In genomic region chr19:45037393-45038169, GRCh38 we compare ENCODE assay signal across 15 cellular contexts. TPM values are rescaled to one million over a fixed set of nuclear protein-coding genes. Genes with fewer than 3 reads are reported as not detected.
DNase-seq lines count a peak whose midpoint lies in the region; ATAC-seq and TF ChIP-seq lines count a peak whose summit lies in the region.
"Had no signal": no experiment of that assay in that cellular context is flagged by ENCODE, and none has a peak within 500 bp of the region (broad histone marks: within the 10 kb centered on the region; RNA-seq: fewer than 3 reads in every experiment).

No MANE protein-coding gene starts in this region.

- peaks cover 7% of the 10 kb centered on the region for H3K4me1 ChIP-seq in HEK293 (ENCODE audit: control insufficient read depth, insufficient read depth, low read length)

- POLR2A ChIA-PET in HEK293 (lab: Yijun Ruan, JAX): interaction anchor here (1.1 to 2.5 kb wide), 3 partner anchors 13 to 80 kb away, joined by 3 to 35 read pairs (median 7); no protein-coding TSS in a partner anchor

- no peak overlapping the region for H3K4me3 ChIP-seq in HEK293 (ENCODE audit: low read depth, low read length)

- H3K27ac ChIP-seq in HEK293 (ENCODE audit: extremely low read depth, low read depth, low read length): no peak overlapping the region

- H3K27me3 Mint-ChIP-seq in activated T-cell treated with anti-CD3 and anti-CD28 coated beads, Interleukin-2, amount 50 U/mL, for 24 hours: no peaks in the 10 kb centered on the region
- H3K27me3 Mint-ChIP-seq in chondrocyte (ENCODE audit: low read depth): no peaks in the 10 kb centered on the region
- no peaks in the 10 kb centered on the region for H3K27me3 Mint-ChIP-seq in progenitor cell of endocrine pancreas

- peaks cover 84% of the 10 kb centered on the region for H3K36me3 Mint-ChIP-seq in activated T-cell treated with anti-CD3 and anti-CD28 coated beads, Interleukin-2, amount 50 U/mL, for 24 hours (ENCODE audit: low read depth)
- peaks cover 17% of the 10 kb centered on the region for H3K36me3 Mint-ChIP-seq in chondrocyte (ENCODE audit: low read depth)
- peaks cover 15% of the 10 kb centered on the region for H3K36me3 Mint-ChIP-seq in progenitor cell of endocrine pancreas (ENCODE audit: insufficient read depth)

- H3K9me3 Mint-ChIP-seq in activated T-cell treated with anti-CD3 and anti-CD28 coated beads, Interleukin-2, amount 50 U/mL, for 24 hours: no peaks in the 10 kb centered on the region
- H3K9me3 Mint-ChIP-seq in chondrocyte (ENCODE audit: low read depth) (no peaks in the 10 kb centered on the region), progenitor cell of endocrine pancreas (ENCODE audit: low read depth) (no peaks in the 10 kb centered on the region)

- peaks cover 27 to 30% of the 10 kb centered on the region in 2 experiments for H3K36me3 ChIP-seq in HEK293 (ENCODE audit: control insufficient read depth in 2 of 2, insufficient read depth in 1 of 2, low read length in 2 of 2)

- no peak for ATAC-seq in HG03469 (IDR thresholded peaks at IDR 0.05; ENCODE audit: unreplicated experiment)
- ATAC-seq: lower lobe of right lung, Right ventricle myocardium inferior had no signal

- CTCF ChIA-PET in HEK293 (lab: Yijun Ruan, JAX): interaction anchor here (0.6 to 1.2 kb wide), 5 partner anchors 16 to 489 kb away, joined by 3 to 4 read pairs (median 3); partner anchors contain the start of gene TRAPPC6A

- peak overlapping the region; percentile 18 for H3K4me3 Mint-ChIP-seq in activated T-cell treated with anti-CD3 and anti-CD28 coated beads, Interleukin-2, amount 50 U/mL, for 24 hours
- H3K4me3 Mint-ChIP-seq in chondrocyte (ENCODE audit: unreplicated experiment) (peak overlapping the region; percentile 40), progenitor cell of endocrine pancreas (ENCODE audit: low read depth) (peak overlapping the region; percentile 38)

- no peak for TF ChIP-seq CTCF in HEK293 (tag by site-specific recombination; IDR thresholded peaks at IDR 0.05)
- TF ChIP-seq CTCF in chondrocyte (IDR thresholded peaks at IDR 0.05): no peak
- TF ChIP-seq CTCF in progenitor cell of endocrine pancreas (IDR thresholded peaks at IDR 0.05; ENCODE audit: unreplicated experiment): no peak

- H3K27ac Mint-ChIP-seq in activated T-cell treated with anti-CD3 and anti-CD28 coated beads, Interleukin-2, amount 50 U/mL, for 24 hours: peak overlapping the region; percentile 63
- peak overlapping the region; percentile 27 for H3K27ac Mint-ChIP-seq in chondrocyte (ENCODE audit: unreplicated experiment)
- no peak overlapping the region for H3K27ac Mint-ChIP-seq in progenitor cell of endocrine pancreas

- DNase-seq in activated T-cell treated with anti-CD3 and anti-CD28 coated beads, Interleukin-2, amount 50 U/mL, for 24 hours: no peak
- DNase-seq in activated T-cell treated with anti-CD3 and anti-CD28 coated beads, Interleukin-2, amount 50 U/mL, for 1 hour: no peak
- DNase-seq in chondrocyte (ENCODE audit: low spot score) (no peak), progenitor cell of endocrine pancreas (ENCODE audit: low spot score, unreplicated experiment) (no peak), iPS-NIHi7 (ENCODE audit: extremely low spot score) (no peak), DMS53 treated with DMSO at 0.1 percent for 48 hours (lab: John Stamatoyannopoulos, UW; ENCODE audit: unreplicated experiment) (no peak)
- DNase-seq: activated CD8-positive, alpha-beta memory T cell treated with anti-CD3 and anti-CD28 coated beads, Interleukin-2, amount 50 U/mL, for 4 hours; DMS79; lower lobe of right lung; NCI-H2171; nucleus accumbens had no signal

- peaks cover 33% of the 10 kb centered on the region for H3K4me1 Mint-ChIP-seq in activated T-cell treated with anti-CD3 and anti-CD28 coated beads, Interleukin-2, amount 50 U/mL, for 24 hours (ENCODE audit: low read depth)
- H3K4me1 Mint-ChIP-seq in chondrocyte (ENCODE audit: low read depth) (peaks cover 30% of the 10 kb centered on the region), progenitor cell of endocrine pancreas (ENCODE audit: low read depth) (peaks cover 12% of the 10 kb centered on the region)

- H3K9me3 ChIP-seq in HEK293 (ENCODE audit: control insufficient read depth, insufficient read depth, low read depth, low read length): no peaks in the 10 kb centered on the region
- H3K9me3 ChIP-seq: ascending aorta, lower lobe of right lung had no signal

TF ChIP-seq in HEK293, 187 proteins besides CTCF, POLR2A, EP300 and RAD21:
- no peak for TF ChIP-seq ZNF518A (tag by site-specific recombination; conservative IDR thresholded peaks at IDR 0.05; ENCODE audit: low read depth)
- 0 out of 2 replicates have a peak, but pooled peaks have one; percentile 37 for TF ChIP-seq ZNF280D (tag by site-specific recombination; IDR thresholded peaks at IDR 0.05)
- no peak for TF ChIP-seq ZNF785 (tag by site-specific recombination; IDR thresholded peaks at IDR 0.05)

RNA-seq across cellular contexts. Expression of gene CLASRP, which starts 1.3 kb away (rescaled TPM):
- total RNA-seq in chondrocyte: 43.4 to 63.6 TPM (median 49.1 TPM) in 3 replicates
- 111 and 123 TPM in 2 replicates for total RNA-seq in progenitor cell of endocrine pancreas

RNA-seq across cellular contexts. Expression of gene RELB, which starts 36.3 kb away (rescaled TPM):
- 7.4 to 11.0 TPM (median 9.8 TPM) in 3 replicates for total RNA-seq in chondrocyte
- 6.2 and 6.8 TPM in 2 replicates for total RNA-seq in progenitor cell of endocrine pancreas

RNA-seq across cellular contexts. Expression of gene ZNF296, which starts 38.7 kb away (rescaled TPM):
- total RNA-seq in chondrocyte (0.12 to 0.58 TPM (median 0.49 TPM) in 3 replicates), progenitor cell of endocrine pancreas (1.1 and 1.3 TPM in 2 replicates)
- total RNA-seq: ascending aorta had no signal

RNA-seq across cellular contexts. Expression of gene GEMIN7, which starts 41.5 kb away (rescaled TPM):
- total RNA-seq in chondrocyte (14.7 to 21.7 TPM (median 17.8 TPM) in 3 replicates), progenitor cell of endocrine pancreas (29.8 and 39.4 TPM in 2 replicates)

RNA-seq across cellular contexts. Expression of gene PPP1R37, which starts 55.4 kb away (rescaled TPM):
- total RNA-seq in chondrocyte (23.9 to 30.2 TPM (median 24.0 TPM) in 3 replicates), progenitor cell of endocrine pancreas (44.8 and 45.8 TPM in 2 replicates)
